9 cellular contexts compared by ENCODE assay signal in the genomic region with DNA sequence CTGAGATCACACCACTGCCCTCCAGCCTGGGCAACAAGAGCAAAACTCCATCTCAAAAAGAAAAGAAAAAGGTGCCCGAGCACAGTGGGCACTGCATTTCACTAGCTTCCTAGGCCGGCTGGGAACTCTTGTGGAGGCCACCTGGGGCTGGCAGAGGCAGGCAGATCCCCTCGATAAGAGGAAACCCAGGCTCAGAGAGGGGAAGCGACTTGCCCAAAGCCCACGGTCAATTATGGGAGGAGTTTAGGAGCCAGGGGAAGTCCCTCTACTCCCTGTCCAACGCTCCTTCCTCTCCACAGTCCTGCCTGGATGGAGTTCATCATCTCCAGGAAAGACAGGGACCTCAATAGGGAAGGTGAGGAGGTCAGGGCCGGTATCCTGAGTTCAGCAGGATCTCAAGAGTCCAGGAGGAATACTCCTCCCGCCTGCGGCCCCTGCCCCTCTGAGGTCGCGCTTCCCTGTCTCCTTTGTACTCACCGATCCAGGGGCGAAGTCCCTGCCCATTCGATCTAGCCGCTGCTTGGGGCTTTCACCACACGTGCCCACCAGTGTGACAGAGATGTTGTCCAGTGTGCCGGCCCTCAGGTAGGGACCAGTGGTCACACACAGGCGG. TPM values are rescaled to one million over a fixed set of nuclear protein-coding genes. Genes with fewer than 3 reads are reported as not detected.
DNase-seq lines count a peak whose midpoint lies in the region; ATAC-seq and TF ChIP-seq lines count a peak whose summit lies in the region.
"Had no signal": no experiment of that assay in that cellular context is flagged by ENCODE, and none has a peak within 500 bp of the region (broad histone marks: within the 10 kb centered on the region; RNA-seq: fewer than 3 reads in every experiment).

No MANE protein-coding gene starts in this region.

- H2AFZ ChIP-seq in Karpas-422 (ENCODE audit: low read length): no peak overlapping the region

- no peak overlapping the region for H3K9ac ChIP-seq in Karpas-422 (ENCODE audit: low read length)

- H3K4me3 ChIP-seq in Karpas-422 (ENCODE audit: low read length) (peak overlapping the region; percentile 76; the same call in 1 of the 2 replicates), coronary artery (peak overlapping the region; percentile 73)

- DNase-seq in CD1c-positive myeloid dendritic cell (ENCODE audit: extremely low spot score) (peak; percentile 78), Karpas-422 (no peak), coronary artery (ENCODE audit: low spot score) (no peak), neural crest cell (ENCODE audit: low read depth, low spot score) (no peak), SK-N-DZ (ENCODE audit: low spot score) (no peak), NCI-H526 treated with DMSO at 0.1 percent for 48 hours (lab: John Stamatoyannopoulos, UW) (no peak), COR-L47 (lab: John Stamatoyannopoulos, UW) (no peak)

- H3K36me3 Mint-ChIP-seq in neural crest cell (ENCODE audit: low read depth): peaks cover 15% of the 10 kb centered on the region

- peaks cover 39% of the 10 kb centered on the region for H3K4me1 ChIP-seq in Karpas-422 (ENCODE audit: low read length)

- H3K36me3 ChIP-seq in Karpas-422 (ENCODE audit: insufficient read depth, low read length): no peaks in the 10 kb centered on the region

- peak overlapping the region; percentile 100 for H3K4me2 ChIP-seq in Karpas-422 (ENCODE audit: low read depth, low read length, poor library complexity, severe bottlenecking)

- no peak overlapping the region for H3K27ac ChIP-seq in Karpas-422 (ENCODE audit: low read length)
- H3K27ac ChIP-seq in coronary artery: peak overlapping the region in 1 of 2 donors; percentile 82

- H3K9me3 Mint-ChIP-seq in neural crest cell: peaks cover 3% of the 10 kb centered on the region

- H3K27me3 ChIP-seq in Karpas-422 (ENCODE audit: low read length): no peaks in the 10 kb centered on the region

- H3K4me1 Mint-ChIP-seq in neural crest cell: peaks cover 38% of the 10 kb centered on the region

- H3K79me2 ChIP-seq in Karpas-422 (ENCODE audit: low read length): no peaks in the 10 kb centered on the region

- peaks cover 94% of the 10 kb centered on the region for H3K27me3 Mint-ChIP-seq in neural crest cell (ENCODE audit: low read depth)

- no peak for TF ChIP-seq CTCF in coronary artery (IDR thresholded peaks at IDR 0.05)
- TF ChIP-seq CTCF in neural crest cell (conservative IDR thresholded peaks at IDR 0.05): no peak

- no peaks in the 10 kb centered on the region for H4K20me1 ChIP-seq in Karpas-422 (ENCODE audit: insufficient read depth, low read depth, low read length)

- peak overlapping the region; percentile 96 for H3K4me3 Mint-ChIP-seq in neural crest cell

- H3K27ac Mint-ChIP-seq in neural crest cell (ENCODE audit: unreplicated experiment): no peak overlapping the region

- H3K9me3 ChIP-seq in Karpas-422 (ENCODE audit: low read length): no peaks in the 10 kb centered on the region

- ATAC-seq in HG03025 (IDR thresholded peaks at IDR 0.05; ENCODE audit: low FRiP score, unreplicated experiment): no peak

- no peaks in the 10 kb centered on the region for H3K9me2 ChIP-seq in Karpas-422 (replicated peaks; ENCODE audit: insufficient read depth, low read length)

RNA-seq across cellular contexts. Expression of a gene that starts 0.8 kb away (rescaled TPM):
- 0.18 TPM in 1 of 2 replicates, not detected in the other for total RNA-seq in Karpas-422 (2014; rRNA removed; shearing (Covaris generic); ENCODE audit: low replicate concordance)
- total RNA-seq in neural crest cell: 0.09 TPM in 1 of 2 replicates, not detected in the other
- not detected in 2 replicates for polyA plus RNA-seq in SK-N-DZ (2014; cell fraction: cytosol; rRNA removed)
- not detected in 2 replicates for polyA plus RNA-seq in SK-N-DZ (2014; cell fraction: nucleus; rRNA removed)
- total RNA-seq: renal cortical epithelial cell had no signal

RNA-seq across cellular contexts. Expression of a gene that starts 6.4 kb away (rescaled TPM):
- total RNA-seq in Karpas-422 (2014; rRNA removed; shearing (Covaris generic); ENCODE audit: low replicate concordance): 0.37 and 2.1 TPM in 2 replicates
- total RNA-seq in neural crest cell: 0.41 and 0.56 TPM in 2 replicates
- polyA plus RNA-seq in SK-N-DZ (2014; cell fraction: cytosol; rRNA removed): 2.8 and 5.1 TPM in 2 replicates
- polyA plus RNA-seq in SK-N-DZ (2014; cell fraction: nucleus; rRNA removed): 3.8 and 5.2 TPM in 2 replicates
- total RNA-seq: renal cortical epithelial cell had no signal

RNA-seq across cellular contexts. Expression of a gene that starts 30.0 kb away (rescaled TPM):
- total RNA-seq in Karpas-422 (2014; rRNA removed; shearing (Covaris generic); ENCODE audit: low replicate concordance): 0.22 and 1.5 TPM in 2 replicates
- not detected in 2 replicates for total RNA-seq in neural crest cell
- not detected in 2 replicates for polyA plus RNA-seq in SK-N-DZ (2014; cell fraction: cytosol; rRNA removed)
- polyA plus RNA-seq in SK-N-DZ (2014; cell fraction: nucleus; rRNA removed): not detected in 2 replicates
- total RNA-seq: renal cortical epithelial cell had no signal

RNA-seq across cellular contexts. Expression of a gene that starts 34.7 kb away (rescaled TPM):
- 12.7 and 24.0 TPM in 2 replicates for total RNA-seq in Karpas-422 (2014; rRNA removed; shearing (Covaris generic); ENCODE audit: low replicate concordance)
- total RNA-seq in neural crest cell: 38.3 and 51.6 TPM in 2 replicates
- 8.1 and 24.4 TPM in 2 replicates for polyA plus RNA-seq in SK-N-DZ (2014; cell fraction: cytosol; rRNA removed)
- 10.2 and 34.8 TPM in 2 replicates for polyA plus RNA-seq in SK-N-DZ (2014; cell fraction: nucleus; rRNA removed)

RNA-seq across cellular contexts. Expression of a gene that starts 45.3 kb away (rescaled TPM):
- total RNA-seq in Karpas-422 (2014; rRNA removed; shearing (Covaris generic); ENCODE audit: low replicate concordance): 24.5 and 47.7 TPM in 2 replicates
- 47.2 and 49.7 TPM in 2 replicates for total RNA-seq in neural crest cell
- 20.2 and 21.1 TPM in 2 replicates for polyA plus RNA-seq in SK-N-DZ (2014; cell fraction: cytosol; rRNA removed)
- polyA plus RNA-seq in SK-N-DZ (2014; cell fraction: nucleus; rRNA removed): 33.0 and 65.8 TPM in 2 replicates
